ENCODE assay signal across 7 cellular contexts in the genomic region with DNA sequence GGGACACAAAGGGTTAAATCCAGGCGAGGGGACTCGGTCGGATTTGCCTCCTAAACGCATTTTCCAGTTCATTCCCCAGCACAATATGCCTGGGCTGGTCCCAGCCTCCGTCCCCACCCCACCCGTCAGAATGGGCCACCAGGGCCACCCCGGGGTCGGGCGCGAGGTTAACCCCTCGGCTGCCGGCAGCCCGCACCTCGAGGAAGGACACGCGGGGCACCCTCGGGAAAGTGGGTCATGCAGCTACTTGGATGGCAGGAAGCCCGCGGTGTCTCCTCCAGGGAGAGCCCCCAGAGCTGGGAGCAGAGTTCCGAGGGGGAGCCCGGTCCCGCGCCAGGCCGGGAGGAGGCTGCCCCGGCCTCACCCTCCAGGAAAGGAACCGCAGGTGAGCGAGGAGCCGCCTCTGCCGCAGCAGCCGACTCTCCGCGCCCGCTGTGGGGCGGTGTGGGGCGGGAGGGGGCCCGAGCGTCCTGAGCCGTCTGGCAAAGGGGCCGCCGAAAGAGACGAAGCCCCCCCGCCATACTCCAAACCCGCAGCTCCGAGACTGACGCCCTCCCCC. TPM values are rescaled to one million over a fixed set of nuclear protein-coding genes. Genes with fewer than 3 reads are reported as not detected.
DNase-seq lines count a peak whose midpoint lies in the region; ATAC-seq and TF ChIP-seq lines count a peak whose summit lies in the region.

No MANE protein-coding gene starts in this region.

- H4K20me1 ChIP-seq in Loucy (ENCODE audit: insufficient read depth, low read length, poor library complexity, severe bottlenecking) (peaks cover 55% of the 10 kb centered on the region), smooth muscle cell (ENCODE audit: low read depth) (peaks cover 58% of the 10 kb centered on the region)

- POLR2A ChIA-PET in GM10248 (lab: Yijun Ruan, JAX): interaction anchor here (3.0 kb wide), 1 partner anchor 53 kb away, joined by 11 read pairs; no protein-coding TSS in a partner anchor

- H3K36me3 ChIP-seq in Loucy (ENCODE audit: insufficient read depth, low read length): no peaks in the 10 kb centered on the region
- H3K36me3 ChIP-seq in ascending aorta: no peaks in the 10 kb centered on the region
- no peaks in the 10 kb centered on the region for H3K36me3 ChIP-seq in iPS-15b (ENCODE audit: control insufficient read depth, insufficient read depth, low read length)
- no peaks in the 10 kb centered on the region for H3K36me3 ChIP-seq in smooth muscle cell (ENCODE audit: low read depth)

- no peak overlapping the region for H2AFZ ChIP-seq in Loucy (ENCODE audit: low read length)
- H2AFZ ChIP-seq in smooth muscle cell (ENCODE audit: low read depth): peak overlapping the region; percentile 75

- TF ChIP-seq CTCF in GM10248 (IDR thresholded peaks at IDR 0.05; ENCODE audit: control extremely low read depth, extremely low read depth, low read depth, missing control alignments) (peak; percentile 51), Loucy (conservative IDR thresholded peaks at IDR 0.05; ENCODE audit: low read length) (peak; percentile 35; the same call in 1 of the 2 replicates), ascending aorta (IDR thresholded peaks at IDR 0.05) (peak in 2 of 3 experiments; percentile 25 to 47), smooth muscle cell (IDR thresholded peaks at IDR 0.05; ENCODE audit: borderline replicate concordance, insufficient read depth, poor library complexity, severe bottlenecking) (peak; percentile 11)

- CTCF ChIA-PET in GM10248 (lab: Yijun Ruan, JAX): interaction anchor here (0.9 to 2.4 kb wide), 12 partner anchors 11 to 371 kb away, joined by 3 to 29 read pairs (median 4); no protein-coding TSS in a partner anchor

- no peaks in the 10 kb centered on the region for H3K9me2 ChIP-seq in Loucy (replicated peaks; ENCODE audit: low read depth, low read length)

- no peaks in the 10 kb centered on the region for H3K9me3 ChIP-seq in Loucy (ENCODE audit: insufficient read depth, low read depth, low read length)
- no peaks in the 10 kb centered on the region for H3K9me3 ChIP-seq in ascending aorta
- H3K9me3 ChIP-seq in iPS-15b (ENCODE audit: control insufficient read depth, insufficient read depth, low read length): no peaks in the 10 kb centered on the region
- no peaks in the 10 kb centered on the region for H3K9me3 ChIP-seq in smooth muscle cell (replicated peaks; ENCODE audit: low read depth)

- peak overlapping the region; percentile 90 for H3K9ac ChIP-seq in Loucy (ENCODE audit: low read depth, low read length, poor library complexity, severe bottlenecking)
- H3K9ac ChIP-seq in iPS-15b (ENCODE audit: low read depth, low read length): peak overlapping the region; percentile 47
- H3K9ac ChIP-seq in smooth muscle cell (ENCODE audit: low read depth): peak overlapping the region; percentile 50

- 1% methylated on average over 27 of the region's 45 CpGs for WGBS in smooth muscle cell (ENCODE audit: low lambda C conversion rate)

- no peak for ATAC-seq in GM19467 (IDR thresholded peaks at IDR 0.05; ENCODE audit: unreplicated experiment)

- H3K79me2 ChIP-seq in Loucy (ENCODE audit: insufficient read depth, low read length) (peaks cover 59% of the 10 kb centered on the region), smooth muscle cell (ENCODE audit: low read depth) (peaks cover 26% of the 10 kb centered on the region)

- in situ Hi-C loops in ACHN (cut with HindIII; ENCODE audit: low pct_ligation_motif_present, low pct_unique_long_range_greater_than_20kb, low sequenced_read_pairs): no loop called here

- intact Hi-C loops in ascending aorta (cut with DNase I): loop anchor here (2.0 to 10.0 kb wide), 6 partner anchors 61 to 575 kb away; partner anchors contain the start of gene USP2

- H3K4me2 ChIP-seq in Loucy (ENCODE audit: low read depth, low read length, poor library complexity, severe bottlenecking): peak overlapping the region; percentile 97
- H3K4me2 ChIP-seq in smooth muscle cell: peak overlapping the region; percentile 96

- H3K4me1 ChIP-seq in Loucy (ENCODE audit: insufficient read depth, low read length, poor library complexity, severe bottlenecking) (peaks cover 44% of the 10 kb centered on the region), ascending aorta (peaks cover 7 to 18% of the 10 kb centered on the region in 2 donors), iPS-15b (ENCODE audit: control insufficient read depth, insufficient read depth, low read length) (peaks cover 19% of the 10 kb centered on the region), smooth muscle cell (ENCODE audit: low read depth) (peaks cover 45% of the 10 kb centered on the region)

- H3K4me3 ChIP-seq in Loucy (ENCODE audit: low read length, poor library complexity, severe bottlenecking): peak overlapping the region; percentile 96
- peak overlapping the region; percentile 59 to 94 for H3K4me3 ChIP-seq in ascending aorta
- peak overlapping the region; percentile 92 for H3K4me3 ChIP-seq in iPS-15b (ENCODE audit: low read depth, low read length)
- peak overlapping the region; percentile 84 for H3K4me3 ChIP-seq in smooth muscle cell

- DNase-seq in GM10248 (ENCODE audit: extremely low spot score) (peak; percentile 64), ascending aorta (ENCODE audit: low spot score in 2 of 2) (no peak), smooth muscle cell (lab: John Stamatoyannopoulos, UW; ENCODE audit: unreplicated experiment) (no peak), ACHN (no peak)

- H3F3A ChIP-seq in Loucy (ENCODE audit: low read depth): no peaks in the 10 kb centered on the region
- H3F3A ChIP-seq in smooth muscle cell (ENCODE audit: low read depth): peaks cover 5% of the 10 kb centered on the region

- peak overlapping the region in 1 of 2 donors; percentile 89 for H3K27ac ChIP-seq in ascending aorta
- H3K27ac ChIP-seq in smooth muscle cell (ENCODE audit: low read depth): no peak overlapping the region

- H3K27me3 ChIP-seq in Loucy (ENCODE audit: insufficient read depth, low read length, poor library complexity, severe bottlenecking) (peaks cover 4% of the 10 kb centered on the region), ascending aorta (no peaks in the 10 kb centered on the region), iPS-15b (ENCODE audit: control insufficient read depth, insufficient read depth, low read length) (peaks cover 16% of the 10 kb centered on the region), smooth muscle cell (ENCODE audit: low read depth) (no peaks in the 10 kb centered on the region)

RNA-seq across cellular contexts. Expression of gene NECTIN1, which starts 1.4 kb away (rescaled TPM):
- total RNA-seq in ascending aorta (1.6 TPM), smooth muscle cell (9.1 and 10.1 TPM in 2 replicates)
- 4.9 and 7.1 TPM in 2 replicates for polyA plus RNA-seq in smooth muscle cell
